Comparison of ENCODE assay signal across 23 cellular contexts in genomic region chr15:66725468-66725785, GRCh38. TPM values are rescaled to one million over a fixed set of nuclear protein-coding genes. Genes with fewer than 3 reads are reported as not detected.
DNase-seq lines count a peak whose midpoint lies in the region; ATAC-seq and TF ChIP-seq lines count a peak whose summit lies in the region.
"Had no signal": no experiment of that assay in that cellular context is flagged by ENCODE, and none has a peak within 500 bp of the region (broad histone marks: within the 10 kb centered on the region; RNA-seq: fewer than 3 reads in every experiment).

No MANE protein-coding gene starts in this region.

- no peak overlapping the region for H3K4me3 Mint-ChIP-seq in activated CD4-positive, alpha-beta T cell treated with anti-CD3 and anti-CD28 coated beads, Interleukin-2, amount 10 ng/mL, durations not matched to agents 24 days and 14 days
- H3K4me3 Mint-ChIP-seq in chondrocyte (ENCODE audit: unreplicated experiment) (no peak overlapping the region), mesothelial cell of epicardium (no peak overlapping the region)
- H3K4me3 Mint-ChIP-seq: activated naive CD4-positive, alpha-beta T cell treated with anti-CD3 and anti-CD28 coated beads, Interleukin-2, amount 10 ng/mL, durations not matched to agents 7 days and 5 days; activated T-helper 1 cell treated with anti-CD3 and anti-CD28 coated beads, Interleukin-12 subunit alpha, Interleukin-12 subunit beta, Interleukin-2, Interleukin-4 antibody, amounts not matched to agents 30 ng/mL and 10 ng/mL and 1 ng/mL, durations not matched to agents 14 hours and 24 hours and 36 hours; CD14-positive monocyte; natural killer cell treated with Interleukin-12 subunit alpha and Interleukin-12 subunit beta and Interleukin-15 and Interleukin-18, amount 100 ng/mL, for 72 hours; stimulated activated naive B cell treated with anti-CD40 and anti-IgM and Interleukin-4, amounts not matched to agents 10 μg/mL and 1 μg/mL and 100 μg/mL, for 72 hours had no signal

- H3K9me3 ChIP-seq in tibial artery (no peaks in the 10 kb centered on the region), PC-3 (ENCODE audit: low read length) (no peaks in the 10 kb centered on the region)
- H3K9me3 ChIP-seq: MG63 had no signal

- TF ChIP-seq CTCF in chondrocyte (IDR thresholded peaks at IDR 0.05) (no peak), mesothelial cell of epicardium (IDR thresholded peaks at IDR 0.05; ENCODE audit: unreplicated experiment) (no peak), tibial artery (IDR thresholded peaks at IDR 0.05) (no peak), PC-3 (conservative IDR thresholded peaks at IDR 0.05; ENCODE audit: low read depth, low read length) (no peak), GM10266 (IDR thresholded peaks at IDR 0.05; ENCODE audit: control insufficient read depth, insufficient read depth, low read depth, missing control alignments) (no peak)

- H4K20me1 ChIP-seq in PC-3 (ENCODE audit: low read length) = no peaks in the 10 kb centered on the region

- no peaks in the 10 kb centered on the region for H3K36me3 Mint-ChIP-seq in activated CD4-positive, alpha-beta T cell treated with anti-CD3 and anti-CD28 coated beads, Interleukin-2, amount 10 ng/mL, durations not matched to agents 24 days and 14 days (ENCODE audit: low read depth)
- H3K36me3 Mint-ChIP-seq in chondrocyte (ENCODE audit: low read depth) (no peaks in the 10 kb centered on the region), mesothelial cell of epicardium (peaks cover 31% of the 10 kb centered on the region)
- H3K36me3 Mint-ChIP-seq: activated naive CD4-positive, alpha-beta T cell treated with anti-CD3 and anti-CD28 coated beads, Interleukin-2, amount 10 ng/mL, durations not matched to agents 7 days and 5 days; CD14-positive monocyte; natural killer cell treated with Interleukin-12 subunit alpha and Interleukin-12 subunit beta and Interleukin-15 and Interleukin-18, amount 100 ng/mL, for 72 hours; stimulated activated naive B cell treated with anti-CD40 and anti-IgM and Interleukin-4, amounts not matched to agents 10 μg/mL and 1 μg/mL and 100 μg/mL, for 72 hours had no signal

- BruUV-seq in PC-3 (replicated peaks; lab: Mats Ljungman, UMichigan) = no TSS peak

- no peaks in the 10 kb centered on the region for H3F3A ChIP-seq in PC-3 (ENCODE audit: low read length, unreplicated experiment)

- H3K4me1 Mint-ChIP-seq in activated CD4-positive, alpha-beta T cell treated with anti-CD3 and anti-CD28 coated beads, Interleukin-2, amount 10 ng/mL, durations not matched to agents 24 days and 14 days = peaks cover 18% of the 10 kb centered on the region
- H3K4me1 Mint-ChIP-seq in chondrocyte (ENCODE audit: low read depth) (peaks cover 65% of the 10 kb centered on the region), mesothelial cell of epicardium (peaks cover 80% of the 10 kb centered on the region)

- no peaks in the 10 kb centered on the region for H3K9me3 Mint-ChIP-seq in activated CD4-positive, alpha-beta T cell treated with anti-CD3 and anti-CD28 coated beads, Interleukin-2, amount 10 ng/mL, durations not matched to agents 24 days and 14 days
- H3K9me3 Mint-ChIP-seq in chondrocyte (ENCODE audit: low read depth) (no peaks in the 10 kb centered on the region), mesothelial cell of epicardium (no peaks in the 10 kb centered on the region)
- H3K9me3 Mint-ChIP-seq: activated naive CD4-positive, alpha-beta T cell treated with anti-CD3 and anti-CD28 coated beads, Interleukin-2, amount 10 ng/mL, durations not matched to agents 7 days and 5 days; activated T-helper 1 cell treated with anti-CD3 and anti-CD28 coated beads, Interleukin-12 subunit alpha, Interleukin-12 subunit beta, Interleukin-2, Interleukin-4 antibody, amounts not matched to agents 30 ng/mL and 10 ng/mL and 1 ng/mL, durations not matched to agents 14 hours and 24 hours and 36 hours; natural killer cell treated with Interleukin-12 subunit alpha and Interleukin-12 subunit beta and Interleukin-15 and Interleukin-18, amount 100 ng/mL, for 72 hours; stimulated activated naive B cell treated with anti-CD40 and anti-IgM and Interleukin-4, amounts not matched to agents 10 μg/mL and 1 μg/mL and 100 μg/mL, for 72 hours had no signal

- intact Hi-C loops in activated CD4-positive, alpha-beta T cell treated with anti-CD3 and anti-CD28 coated beads, Interleukin-2, amount 10 ng/mL, durations not matched to agents 24 days and 14 days (cut with micrococcal nuclease) = no loop called here
- intact Hi-C loops in tibial artery (cut with DNase I; ENCODE audit: low total_unique reads) = no loop called here
- intact Hi-C loops in PC-3 (cut with micrococcal nuclease) = no loop called here

- CTCF ChIA-PET in PC-3 (lab: Charles Lee) = no interaction called here

- no peaks in the 10 kb centered on the region for H3K27me3 ChIP-seq in tibial artery
- H3K27me3 ChIP-seq in PC-3 (ENCODE audit: low read length) = no peaks in the 10 kb centered on the region
- H3K27me3 ChIP-seq: MG63 had no signal

- no peak overlapping the region for H2AFZ ChIP-seq in PC-3 (ENCODE audit: low read length)
- H2AFZ ChIP-seq: parathyroid adenoma had no signal

- H3K36me3 ChIP-seq in tibial artery (no peaks in the 10 kb centered on the region), PC-3 (ENCODE audit: low read depth, low read length) (no peaks in the 10 kb centered on the region; the same call in 1 of the 2 replicates)

- peak overlapping the region; percentile 1 for H3K27ac Mint-ChIP-seq in activated CD4-positive, alpha-beta T cell treated with anti-CD3 and anti-CD28 coated beads, Interleukin-2, amount 10 ng/mL, durations not matched to agents 24 days and 14 days
- H3K27ac Mint-ChIP-seq in chondrocyte (ENCODE audit: unreplicated experiment) (peak overlapping the region; percentile 84), mesothelial cell of epicardium (peak overlapping the region; percentile 36)
- H3K27ac Mint-ChIP-seq: activated naive CD4-positive, alpha-beta T cell treated with anti-CD3 and anti-CD28 coated beads, Interleukin-2, amount 10 ng/mL, durations not matched to agents 7 days and 5 days; activated T-helper 1 cell treated with anti-CD3 and anti-CD28 coated beads, Interleukin-12 subunit alpha, Interleukin-12 subunit beta, Interleukin-2, Interleukin-4 antibody, amounts not matched to agents 30 ng/mL and 10 ng/mL and 1 ng/mL, durations not matched to agents 14 hours and 24 hours and 36 hours; natural killer cell treated with Interleukin-12 subunit alpha and Interleukin-12 subunit beta and Interleukin-15 and Interleukin-18, amount 100 ng/mL, for 72 hours; stimulated activated naive B cell treated with anti-CD40 and anti-IgM and Interleukin-4, amounts not matched to agents 10 μg/mL and 1 μg/mL and 100 μg/mL, for 72 hours had no signal

- H3K9me2 ChIP-seq in PC-3 (replicated peaks; ENCODE audit: low read length) = no peaks in the 10 kb centered on the region

- H3K4me3 ChIP-seq in tibial artery (no peak overlapping the region), PC-3 (ENCODE audit: low read length) (no peak overlapping the region)
- H3K4me3 ChIP-seq: MG63 had no signal

- DNase-seq in activated CD4-positive, alpha-beta T cell treated with anti-CD3 and anti-CD28 coated beads, Interleukin-2, amount 10 ng/mL, durations not matched to agents 24 days and 14 days = no peak
- no peak for DNase-seq in activated CD4-positive, alpha-beta T cell treated with anti-CD3 and anti-CD28 coated beads for 48 hours
- no peak for DNase-seq in chondrocyte (ENCODE audit: low spot score)
- no peak for DNase-seq in mesothelial cell of epicardium (ENCODE audit: low spot score in 2 of 2, unreplicated experiment in 2 of 2)
- DNase-seq in tibial artery = no peak
- DNase-seq in stimulated activated CD4-positive, alpha-beta T cell treated with anti-CD3 and anti-CD28 coated beads, Interleukin-2, amount 100 ng/mL, for 24 hours = no peak
- no peak for DNase-seq in PC-3
- DNase-seq in GM10266 (ENCODE audit: extremely low spot score) = no peak
- DNase-seq: activated naive CD4-positive, alpha-beta T cell treated with anti-CD3 and anti-CD28 coated beads, Interleukin-2, amount 10 ng/mL, durations not matched to agents 7 days and 5 days; KBM-7; left colon; MG63; NCI-H1417; NCI-H2081; stimulated activated naive B cell treated with anti-CD40 and anti-IgM and Interleukin-4, amounts not matched to agents 10 μg/mL and 1 μg/mL and 100 μg/mL, for 72 hours; T-helper 9 cell had no signal

- POLR2A ChIA-PET in PC-3 (lab: Charles Lee; ENCODE audit: unreplicated experiment) = no interaction called here

- H3K27me3 Mint-ChIP-seq in activated CD4-positive, alpha-beta T cell treated with anti-CD3 and anti-CD28 coated beads, Interleukin-2, amount 10 ng/mL, durations not matched to agents 24 days and 14 days = peaks cover 3% of the 10 kb centered on the region
- H3K27me3 Mint-ChIP-seq in chondrocyte (ENCODE audit: low read depth) = no peaks in the 10 kb centered on the region
- no peaks in the 10 kb centered on the region for H3K27me3 Mint-ChIP-seq in mesothelial cell of epicardium (ENCODE audit: low read depth)

- ATAC-seq in PC-3 = no peak
- ATAC-seq: esophagus mucosa; left colon; right cardiac atrium; stimulated activated naive B cell treated with anti-CD40 and anti-IgM and Interleukin-4, amounts not matched to agents 10 μg/mL and 1 μg/mL and 100 μg/mL, for 72 hours had no signal

- peak overlapping the region; percentile 58 to 64 for H3K27ac ChIP-seq in tibial artery
- H3K27ac ChIP-seq in PC-3 (ENCODE audit: low read length) = no peak overlapping the region
- H3K27ac ChIP-seq: 22Rv1, parathyroid adenoma had no signal

- no peak overlapping the region for H3K9ac ChIP-seq in PC-3 (ENCODE audit: low read length)
- H3K9ac ChIP-seq: parathyroid adenoma had no signal

- peaks cover 5 to 100% (median 69%) of the 10 kb centered on the region in 4 donors for H3K4me1 ChIP-seq in tibial artery
- H3K4me1 ChIP-seq in PC-3 (ENCODE audit: insufficient read depth, low read length) = peaks cover 11% of the 10 kb centered on the region
- H3K4me1 ChIP-seq: parathyroid adenoma had no signal

- no peak overlapping the region for H3K4me2 ChIP-seq in PC-3 (ENCODE audit: low read length)

- H3K79me2 ChIP-seq in PC-3 (ENCODE audit: low read length) = peaks cover 8% of the 10 kb centered on the region; the same call in 1 of the 2 replicates
- H3K79me2 ChIP-seq: parathyroid adenoma had no signal

RNA-seq across cellular contexts. Expression of gene SMAD6, which starts 23.4 kb away (rescaled TPM):
- total RNA-seq in activated CD4-positive, alpha-beta T cell treated with anti-CD3 and anti-CD28 coated beads, Interleukin-2, amount 10 ng/mL, durations not matched to agents 24 days and 14 days = 0.19 and 0.40 TPM in 2 replicates
- total RNA-seq in chondrocyte = 5.2 to 29.0 TPM (median 6.6 TPM) in 3 replicates
- 164 to 176 TPM (median 176 TPM) in 3 replicates for total RNA-seq in mesothelial cell of epicardium
- 19.9 and 21.8 TPM in 2 replicates for total RNA-seq in PC-3 (2014; rRNA removed)

Comparison
In these comparisons a context has a peak if more than half of its experiments do, and no peak if none do; other contexts are left out.
1. H3K27ac Mint-ChIP-seq: peak in every context shown above with its lines; median percentile 84 in chondrocyte; 36 in mesothelial cell of epicardium; 1 in activated CD4-positive, alpha-beta T cell treated with anti-CD3 and anti-CD28 coated beads, Interleukin-2, amount 10 ng/mL, durations not matched to agents 24 days and 14 days.